ENCODE assay signal across 16 cellular contexts in genomic region chr19:46606019-46606418, GRCh38. TPM values are rescaled to one million over a fixed set of nuclear protein-coding genes. Genes with fewer than 3 reads are reported as not detected.
A peak's percentile ranks its signal among the peaks of the same experiment; 100 is the strongest.
DNase-seq lines count a peak whose midpoint lies in the region; ATAC-seq and TF ChIP-seq lines count a peak whose summit lies in the region.
"Had no signal": no experiment of that assay in that cellular context is flagged by ENCODE, and none has a peak within 500 bp of the region (broad histone marks: within the 10 kb centered on the region; RNA-seq: fewer than 3 reads in every experiment).

No MANE protein-coding gene starts in this region.

- H3K14ac ChIP-seq in neuronal stem cell (ENCODE audit: low read length), result no peak overlapping the region

- H3K9me3 ChIP-seq in CD4-positive, alpha-beta memory T cell (ENCODE audit: control insufficient read depth in 1 of 2, low read length in 2 of 2), result no peaks in the 10 kb centered on the region
- H3K9me3 ChIP-seq in neuronal stem cell (replicated peaks in 1 of 2; ENCODE audit: control insufficient read depth in 2 of 2, insufficient read depth in 1 of 2, low read depth in 1 of 2, low read length in 2 of 2) (peaks cover 0 to 4% of the 10 kb centered on the region in 2 donors), heart right ventricle (no peaks in the 10 kb centered on the region)

- H3K27ac Mint-ChIP-seq in CD4-positive, alpha-beta memory T cell, result peak overlapping the region in 5 of 7 donors; percentile 5 to 65 (median 52)
- H3K27ac Mint-ChIP-seq in HFFc6, result peak overlapping the region; percentile 13; the same call in 1 of the 2 replicates

- H3K4me1 Mint-ChIP-seq in CD4-positive, alpha-beta memory T cell, result peaks cover 26 to 76% (median 53%) of the 10 kb centered on the region in 4 donors
- H3K4me1 Mint-ChIP-seq in HFFc6 (ENCODE audit: low read depth), result peaks cover 32% of the 10 kb centered on the region

- H4K8ac ChIP-seq in neuronal stem cell (ENCODE audit: low read depth, low read length), result no peak overlapping the region

- H2AFZ ChIP-seq in neuronal stem cell (ENCODE audit: low read length), result no peak overlapping the region

- no peak overlapping the region for H3K4ac ChIP-seq in neuronal stem cell (ENCODE audit: low read length)

- no peak overlapping the region for H3K4me2 ChIP-seq in neuronal stem cell (ENCODE audit: insufficient read depth, low read length, poor library complexity, severe bottlenecking)

- H2AK5ac ChIP-seq in neuronal stem cell (ENCODE audit: low read depth, low read length), result no peak overlapping the region

- POLR2A ChIA-PET in CD4-positive, alpha-beta memory T cell (lab: Charles Lee; ENCODE audit: partially characterized antibody), result no interaction called here

- H2BK12ac ChIP-seq in neuronal stem cell (ENCODE audit: low read length), result peak overlapping the region; percentile 49

- no peak overlapping the region for H2BK15ac ChIP-seq in neuronal stem cell (ENCODE audit: low read length)

- H4K91ac ChIP-seq in neuronal stem cell (ENCODE audit: low read depth, low read length, poor library complexity), result no peak overlapping the region

- no peak for TF ChIP-seq CTCF in HFFc6 (IDR thresholded peaks at IDR 0.05)
- TF ChIP-seq CTCF in dorsolateral prefrontal cortex (IDR thresholded peaks at IDR 0.05 in 54 of 56, conservative IDR thresholded peaks at IDR 0.05 in 2 of 56; ENCODE audit: low read depth in 1 of 56, partially characterized antibody in 56 of 56), result no peak
- TF ChIP-seq CTCF in heart right ventricle (IDR thresholded peaks at IDR 0.05), result no peak

- H3K4me3 ChIP-seq in CD4-positive, alpha-beta memory T cell (ENCODE audit: low read length in 2 of 2), result no peak overlapping the region
- H3K4me3 ChIP-seq in dorsolateral prefrontal cortex, result peak overlapping the region in 45 of 59 donors; percentile 11 to 100 (median 99)
- no peak overlapping the region for H3K4me3 ChIP-seq in neuronal stem cell (ENCODE audit: low read length in 2 of 2)
- H3K4me3 ChIP-seq in heart right ventricle, result no peak overlapping the region

- H3K27me3 Mint-ChIP-seq in CD4-positive, alpha-beta memory T cell, result no peaks in the 10 kb centered on the region
- peaks cover 3% of the 10 kb centered on the region for H3K27me3 Mint-ChIP-seq in HFFc6 (ENCODE audit: insufficient read depth)

- DNase-seq in CD4-positive, alpha-beta memory T cell, result peak in 1 of 5 donors; percentile 28
- DNase-seq in HFFc6 (no peak), dorsolateral prefrontal cortex (peak in 4 of 10 donors; percentile 28 to 73 (median 56)), neuronal stem cell (ENCODE audit: low spot score) (no peak), NCI-H446 treated with DMSO at 0.1 percent for 48 hours (lab: John Stamatoyannopoulos, UW) (no peak), heart right ventricle (no peak)
- no peak for DNase-seq in stimulated activated naive CD4-positive, alpha-beta T cell treated with Interleukin-2 at 50 U/mL for 16 hours (lab: John Stamatoyannopoulos, UW)
- DNase-seq: GF-D8; NCI-H2081; NCI-H748 treated with DMSO at 0.1 percent for 48 hours; SHP77 treated with DMSO at 0.1 percent for 48 hours; stimulated activated naive CD8-positive, alpha-beta T cell treated with anti-CD3 and anti-CD28 coated beads, Interleukin-15, Interleukin-2, amounts not matched to agents 100 U/mL and 50 U/mL, for 24 hours had no signal

- no CpG with 5 or more reads among the region's 11 CpGs for WGBS in neuronal stem cell (ENCODE audit: extremely low coverage in 2 of 2, insufficient read length in 2 of 2, insufficient replicate concordance in 1 of 2), 2 donors
- 83 to 87% methylated on average over 11 of the region's 11 CpGs for WGBS in heart right ventricle, 2 donors

- no peak for ATAC-seq in GM21576 (IDR thresholded peaks at IDR 0.05; ENCODE audit: unreplicated experiment)
- no peak for ATAC-seq in heart right ventricle
- ATAC-seq: stimulated activated naive CD8-positive, alpha-beta T cell treated with anti-CD3 and anti-CD28 coated beads, Interleukin-15, Interleukin-2, amounts not matched to agents 100 U/mL and 50 U/mL, for 24 hours had no signal

- H3K18ac ChIP-seq in neuronal stem cell (ENCODE audit: low read length), result no peak overlapping the region

- H3K36me3 Mint-ChIP-seq in CD4-positive, alpha-beta memory T cell, result peaks cover 35 to 63% of the 10 kb centered on the region in 2 donors
- H3K36me3 Mint-ChIP-seq in HFFc6 (ENCODE audit: low read depth), result peaks cover 47% of the 10 kb centered on the region

- CTCF ChIA-PET in CD4-positive, alpha-beta memory T cell (lab: Charles Lee; ENCODE audit: partially characterized antibody), result interaction anchor here (0.8 to 4.2 kb wide), 4 partner anchors 9 to 99 kb away, joined by 3 to 16 read pairs (median 4); partner anchors contain the start of gene DACT3

- no peaks in the 10 kb centered on the region for H3K9me3 Mint-ChIP-seq in CD4-positive, alpha-beta memory T cell
- H3K9me3 Mint-ChIP-seq in HFFc6, result no peaks in the 10 kb centered on the region

- H3K4me3 Mint-ChIP-seq in CD4-positive, alpha-beta memory T cell, result peak overlapping the region in 2 of 8 donors; percentile 30 to 52
- 0 out of 2 replicates have a peak overlapping the region, but pooled peaks have one; percentile 5 for H3K4me3 Mint-ChIP-seq in HFFc6
- H3K4me3 Mint-ChIP-seq: CD14-positive monocyte had no signal

- no peak overlapping the region for H3K23ac ChIP-seq in neuronal stem cell (ENCODE audit: low read depth, low read length, poor library complexity)

- H3K36me3 ChIP-seq in CD4-positive, alpha-beta memory T cell (ENCODE audit: insufficient read depth, low read length), result peaks cover 49% of the 10 kb centered on the region
- H3K36me3 ChIP-seq in neuronal stem cell (replicated peaks in 1 of 2; ENCODE audit: control insufficient read depth in 2 of 2, insufficient read depth in 2 of 2, low read length in 2 of 2) (peaks cover 54 to 80% of the 10 kb centered on the region in 2 donors), heart right ventricle (peaks cover 0 to 59% (median 46%) of the 10 kb centered on the region in 9 donors)

- H2BK120ac ChIP-seq in neuronal stem cell (ENCODE audit: low read depth, low read length), result no peak overlapping the region

- no peak overlapping the region for H2BK5ac ChIP-seq in neuronal stem cell (ENCODE audit: low read length)

- intact Hi-C loops in CD4-positive, alpha-beta memory T cell (cut with micrococcal nuclease), result no loop called here
- intact Hi-C loops in dorsolateral prefrontal cortex (cut with DNase I), result loop anchor here in 1 of 2 donors (2.0 kb wide), 1 partner anchor 31 kb away; the partner anchor contains the start of gene GNG8
- intact Hi-C loops in heart right ventricle (cut with DNase I), result no loop called here

- peaks cover 49% of the 10 kb centered on the region for H3K4me1 ChIP-seq in CD4-positive, alpha-beta memory T cell (ENCODE audit: insufficient read depth, low read length)
- H3K4me1 ChIP-seq in neuronal stem cell (ENCODE audit: control insufficient read depth in 2 of 2, insufficient read depth in 1 of 2, low read depth in 1 of 2, low read length in 2 of 2), result peaks cover 9 to 20% of the 10 kb centered on the region in 2 donors
- H3K4me1 ChIP-seq in heart right ventricle, result peaks cover 23 to 58% (median 46%) of the 10 kb centered on the region in 9 donors

- H3K27me3 ChIP-seq in CD4-positive, alpha-beta memory T cell (ENCODE audit: insufficient read depth, low read length), result no peaks in the 10 kb centered on the region
- H3K27me3 ChIP-seq in dorsolateral prefrontal cortex, result no peaks in the 10 kb centered on the region
- no peaks in the 10 kb centered on the region for H3K27me3 ChIP-seq in neuronal stem cell (ENCODE audit: control insufficient read depth in 3 of 3, insufficient read depth in 3 of 3, low read depth in 1 of 3, low read length in 3 of 3)
- H3K27me3 ChIP-seq in heart right ventricle, result no peaks in the 10 kb centered on the region

- H3K27ac ChIP-seq in CD4-positive, alpha-beta memory T cell (ENCODE audit: low read depth, low read length), result no peak overlapping the region
- H3K27ac ChIP-seq in dorsolateral prefrontal cortex (peak overlapping the region in 57 of 59 donors; percentile 16 to 100 (median 100)), neuronal stem cell (replicated peaks; ENCODE audit: low read length) (peak overlapping the region; percentile 19), heart right ventricle (peak overlapping the region in 4 of 10 donors; percentile 14 to 35 (median 26))

- H3K9ac ChIP-seq in neuronal stem cell (ENCODE audit: low read depth, low read length, poor library complexity), result peak overlapping the region; percentile 50

- H3K79me1 ChIP-seq in neuronal stem cell (ENCODE audit: low read depth, low read length), result peaks cover 30% of the 10 kb centered on the region

RNA-seq across cellular contexts. Expression of gene CALM3, which starts 4.9 kb away (rescaled TPM):
- total RNA-seq in CD4-positive, alpha-beta memory T cell, result 100 to 1,000 TPM; 206 to 212 TPM
- polyA plus RNA-seq in CD4-positive, alpha-beta memory T cell, result 100 to 1,000 TPM; 169 to 176 TPM
- 100 to 1,000 TPM; 445 to 561 (median 538) TPM for total RNA-seq in HFFc6 (2021; fragmentation: NEBNext Ultra II Directional; extraction: Animal tissue kit (Norgen Biotek cat#: 25700))
- total RNA-seq in dorsolateral prefrontal cortex (1,000 to 10,000 TPM in 107 of 120 experiments, 100 to 1,000 TPM in 13; 467 to 2,124 (median 1,470) TPM), heart right ventricle (100 to 1,000 TPM; 214 to 488 (median 287) TPM)
- polyA plus RNA-seq in neuronal stem cell (2013, experiment 1 of 2), result 426 TPM
- 419 TPM for polyA plus RNA-seq in neuronal stem cell (2013, experiment 2 of 2)
- polyA plus RNA-seq in heart right ventricle, result 100 to 1,000 TPM; 304 to 370 TPM

RNA-seq across cellular contexts. Expression of gene PTGIR, which starts 18.9 kb away (rescaled TPM):
- 1 to 10 TPM; 1.0 to 1.9 TPM for total RNA-seq in CD4-positive, alpha-beta memory T cell
- polyA plus RNA-seq in CD4-positive, alpha-beta memory T cell, result under 1 TPM; 0.11 to 0.75 TPM
- total RNA-seq in HFFc6 (2021; fragmentation: NEBNext Ultra II Directional; extraction: Animal tissue kit (Norgen Biotek cat#: 25700)), result 10 to 100 TPM; 16.0 to 26.6 (median 17.9) TPM
- total RNA-seq in dorsolateral prefrontal cortex, result 1 to 10 TPM in 20 of 120 experiments, under 1 TPM in 69, not detected in 31; 0.19 to 2.5 (median 0.63) TPM
- polyA plus RNA-seq in neuronal stem cell (2013, experiment 1 of 2), result 0.04 TPM
- polyA plus RNA-seq in neuronal stem cell (2013, experiment 2 of 2), result 0.07 TPM
- 10 to 100 TPM in 1 of 10 donors, 1 to 10 TPM in 9; 1.4 to 13.7 (median 2.6) TPM for total RNA-seq in heart right ventricle
- polyA plus RNA-seq in heart right ventricle, result 1 to 10 TPM; 5.5 to 8.5 TPM
- total RNA-seq: LHCN-M2 had no signal

RNA-seq across cellular contexts. Expression of gene GNG8, which starts 30.0 kb away (rescaled TPM):
- total RNA-seq in CD4-positive, alpha-beta memory T cell, result not detected
- polyA plus RNA-seq in CD4-positive, alpha-beta memory T cell, result not detected
- not detected for total RNA-seq in HFFc6 (2021; fragmentation: NEBNext Ultra II Directional; extraction: Animal tissue kit (Norgen Biotek cat#: 25700))
- 1 to 10 TPM in 43 of 120 experiments, not detected in 77; 3.1 to 9.9 (median 5.0) TPM for total RNA-seq in dorsolateral prefrontal cortex
- 6.3 TPM for polyA plus RNA-seq in neuronal stem cell (2013, experiment 1 of 2)
- 10.6 TPM for polyA plus RNA-seq in neuronal stem cell (2013, experiment 2 of 2)
- 1 to 10 TPM in 2 of 10 donors, not detected in 8; 1.9 to 5.9 TPM for total RNA-seq in heart right ventricle
- polyA plus RNA-seq in heart right ventricle, result not detected
- total RNA-seq: fibroblast of villous mesenchyme, LHCN-M2 had no signal
- polyA plus RNA-seq: CD14-positive monocyte had no signal

RNA-seq across cellular contexts. Expression of gene DACT3, which starts 55.0 kb away (rescaled TPM):
- not detected for total RNA-seq in CD4-positive, alpha-beta memory T cell
- not detected for polyA plus RNA-seq in CD4-positive, alpha-beta memory T cell
- total RNA-seq in HFFc6 (2021; fragmentation: NEBNext Ultra II Directional; extraction: Animal tissue kit (Norgen Biotek cat#: 25700)), result 10 to 100 TPM; 12.6 to 17.2 (median 15.5) TPM
- 10 to 100 TPM; 57.1 to 95.2 (median 76.6) TPM for total RNA-seq in dorsolateral prefrontal cortex
- polyA plus RNA-seq in neuronal stem cell (2013, experiment 1 of 2), result 6.5 TPM
- polyA plus RNA-seq in neuronal stem cell (2013, experiment 2 of 2), result 6.5 TPM
- total RNA-seq in heart right ventricle, result 10 to 100 TPM in 7 of 10 donors, 1 to 10 TPM in 3; 6.9 to 29.3 (median 14.9) TPM
- polyA plus RNA-seq in heart right ventricle, result 1 to 10 TPM; 3.9 to 5.0 TPM

Comparison
In these comparisons a context has a peak if more than half of its experiments do, and no peak if none do; other contexts are left out.
1. H3K4me3 ChIP-seq: peak in dorsolateral prefrontal cortex (45 of 59); none in CD4-positive, alpha-beta memory T cell (0 of 2), neuronal stem cell (0 of 2) and heart right ventricle (0 of 10).